1 cellular context compared by ENCODE assay signal in the genomic region with DNA sequence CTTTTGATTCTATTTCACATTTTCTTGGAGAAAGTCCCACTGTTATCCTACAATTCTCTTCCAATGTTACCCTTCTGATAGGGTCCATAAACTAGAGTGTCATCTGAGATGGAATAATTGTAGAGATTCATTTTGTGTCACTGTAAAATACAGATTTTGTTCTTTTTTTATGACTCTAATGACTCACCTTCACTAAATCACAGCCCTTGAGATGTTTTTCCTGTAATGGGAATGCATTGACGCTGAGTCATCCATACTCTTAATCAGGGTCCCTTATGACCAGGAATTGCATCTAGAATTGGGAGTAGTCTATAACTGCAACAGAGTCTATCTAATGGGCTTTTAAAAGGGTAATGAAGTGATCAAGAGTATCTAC.
TF ChIP-seq lines count a peak whose summit lies in the region.

No MANE protein-coding gene starts in this region.

TF ChIP-seq in A549, 52 proteins besides CTCF, POLR2A, EP300 and RAD21 (continued from another document):
- TF ChIP-seq, protein P1, sequence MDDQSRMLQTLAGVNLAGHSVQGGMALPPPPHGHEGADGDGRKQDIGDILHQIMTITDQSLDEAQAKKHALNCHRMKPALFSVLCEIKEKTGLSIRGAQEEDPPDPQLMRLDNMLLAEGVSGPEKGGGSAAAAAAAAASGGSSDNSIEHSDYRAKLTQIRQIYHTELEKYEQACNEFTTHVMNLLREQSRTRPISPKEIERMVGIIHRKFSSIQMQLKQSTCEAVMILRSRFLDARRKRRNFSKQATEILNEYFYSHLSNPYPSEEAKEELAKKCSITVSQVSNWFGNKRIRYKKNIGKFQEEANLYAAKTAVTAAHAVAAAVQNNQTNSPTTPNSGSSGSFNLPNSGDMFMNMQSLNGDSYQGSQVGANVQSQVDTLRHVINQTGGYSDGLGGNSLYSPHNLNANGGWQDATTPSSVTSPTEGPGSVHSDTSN (IDR thresholded peaks at IDR 0.05): no peak
- TF ChIP-seq JUN (IDR thresholded peaks at IDR 0.05) (no peak), ESRRA (IDR thresholded peaks at IDR 0.05; ENCODE audit: borderline replicate concordance, low read length) (no peak), CHD2 (IDR thresholded peaks at IDR 0.05; ENCODE audit: low read length, partially characterized antibody) (no peak), NR3C1 (IDR thresholded peaks at IDR 0.05) (no peak), KDM1A (IDR thresholded peaks at IDR 0.05; ENCODE audit: low read depth) (no peak), SMC3 (IDR thresholded peaks at IDR 0.05) (no peak), ZC3H11A (IDR thresholded peaks at IDR 0.05) (no peak), MAFK (IDR thresholded peaks at IDR 0.05; ENCODE audit: partially characterized antibody) (peak; percentile 56), JUNB (IDR thresholded peaks at IDR 0.05) (peak; percentile 87)
- TF ChIP-seq, protein P2, sequence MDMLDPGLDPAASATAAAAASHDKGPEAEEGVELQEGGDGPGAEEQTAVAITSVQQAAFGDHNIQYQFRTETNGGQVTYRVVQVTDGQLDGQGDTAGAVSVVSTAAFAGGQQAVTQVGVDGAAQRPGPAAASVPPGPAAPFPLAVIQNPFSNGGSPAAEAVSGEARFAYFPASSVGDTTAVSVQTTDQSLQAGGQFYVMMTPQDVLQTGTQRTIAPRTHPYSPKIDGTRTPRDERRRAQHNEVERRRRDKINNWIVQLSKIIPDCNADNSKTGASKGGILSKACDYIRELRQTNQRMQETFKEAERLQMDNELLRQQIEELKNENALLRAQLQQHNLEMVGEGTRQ (IDR thresholded peaks at IDR 0.05): no peak
